In genomic region chrX:149573456-149573855, GRCh38 we compare ENCODE assay signal across 13 cellular contexts. TPM values are rescaled to one million over a fixed set of nuclear protein-coding genes. Genes with fewer than 3 reads are reported as not detected.
DNase-seq lines count a peak whose midpoint lies in the region; ATAC-seq, FAIRE-seq and TF ChIP-seq lines count a peak whose summit lies in the region.
"Not testable (repeated sequence)": the region's sequence is repeated elsewhere in the genome, so short reads cannot be mapped to it uniquely, and the experiment has no call there.
"Had no signal": no experiment of that assay in that cellular context is flagged by ENCODE, and none has a peak within 500 bp of the region (broad histone marks: within the 10 kb centered on the region; RNA-seq: fewer than 3 reads in every experiment).

No MANE protein-coding gene starts in this region.

- not testable (repeated sequence) for H3K14ac ChIP-seq in IMR-90 (replicated peaks; ENCODE audit: low read depth, low read length)

- dilution Hi-C loops in IMR-90 (cut with HindIII; ENCODE audit: low sequenced_read_pairs, unreplicated experiment) = not testable (repeated sequence)

- not testable (repeated sequence) for H3K4me3 ChIP-seq in IMR-90 (ENCODE audit: insufficient read depth, low read depth, low read length); bronchial epithelial cell (ENCODE audit: low read depth, low read length)

- not testable (repeated sequence) for H3K27ac ChIP-seq in IMR-90 (ENCODE audit: insufficient read depth, low read length)

- H2BK120ac ChIP-seq in IMR-90 (ENCODE audit: low read depth, low read length) = not testable (repeated sequence)

- not testable (repeated sequence) for BruUV-seq in IMR-90 (replicated peaks; lab: Mats Ljungman, UMichigan)

- not testable (repeated sequence) for H2BK15ac ChIP-seq in IMR-90 (ENCODE audit: low read depth, low read length)

- FAIRE-seq in bronchial epithelial cell (lab: Jason Lieb, UNC) = peak; percentile 93

- WGBS in IMR-90 (ENCODE audit: extremely low coverage in 2 of 2, insufficient read length in 1 of 2), 2 experiments = no CpG with 5 or more reads among the region's 1 CpG

- H2BK5ac ChIP-seq in IMR-90 (ENCODE audit: low read depth, low read length, poor library complexity, severe bottlenecking) = not testable (repeated sequence)

- not testable (repeated sequence) for H2AK5ac ChIP-seq in IMR-90 (ENCODE audit: low read depth, low read length)

- not testable (repeated sequence) for H4K20me1 ChIP-seq in IMR-90 (ENCODE audit: insufficient read depth, low read length)

- not testable (repeated sequence) for H3K18ac ChIP-seq in IMR-90 (ENCODE audit: low read depth, low read length)

- not testable (repeated sequence) for H4K5ac ChIP-seq in IMR-90 (ENCODE audit: low read depth, low read length)

- in situ Hi-C loops in IMR-90 (cut with MboI; ENCODE audit: low sequenced_read_pairs) = not testable (repeated sequence)

- H2AFZ ChIP-seq in IMR-90 (replicated peaks; ENCODE audit: low read length, poor library complexity) = not testable (repeated sequence)

- not testable (repeated sequence) for H3K56ac ChIP-seq in IMR-90 (ENCODE audit: extremely low read depth, insufficient read depth, low read length)

- CTCF ChIA-PET in IMR-90 (lab: Yijun Ruan, JAX) = not testable (repeated sequence)

- H4K8ac ChIP-seq in IMR-90 (ENCODE audit: low read depth in 2 of 2, low read length in 2 of 2) = not testable (repeated sequence)

- ATAC-seq in GM18861 (IDR thresholded peaks at IDR 0.05; ENCODE audit: unreplicated experiment) (peak; percentile 99), GM19452 (IDR thresholded peaks at IDR 0.05; ENCODE audit: unreplicated experiment) (peak; percentile 100), GM21723 (IDR thresholded peaks at IDR 0.05; ENCODE audit: unreplicated experiment) (peak; percentile 100), HG02938 (IDR thresholded peaks at IDR 0.05; ENCODE audit: unreplicated experiment) (peak; percentile 100), HG03175 (IDR thresholded peaks at IDR 0.05; ENCODE audit: unreplicated experiment) (peak; percentile 100), IMR-90 (ENCODE audit: low read depth) (peak; percentile 76)

- TF ChIP-seq POLR2A in IMR-90 (IDR thresholded peaks at IDR 0.05; ENCODE audit: low read depth, low read length) = not testable (repeated sequence)

- not testable (repeated sequence) for H3K9me1 ChIP-seq in IMR-90 (ENCODE audit: insufficient read depth, low read length)

- not testable (repeated sequence) for H3K4ac ChIP-seq in IMR-90 (ENCODE audit: low read depth, low read length)

- TF ChIP-seq RAD21 in IMR-90 (IDR thresholded peaks at IDR 0.05; ENCODE audit: low read length) = not testable (repeated sequence)

- not testable (repeated sequence) for H3K36me3 ChIP-seq in IMR-90 (ENCODE audit: control insufficient read depth, insufficient read depth, low read length); bronchial epithelial cell (ENCODE audit: control insufficient read depth, insufficient read depth, low read length)

- H3K9ac ChIP-seq in IMR-90 (ENCODE audit: low read depth, low read length) = not testable (repeated sequence)

- not testable (repeated sequence) for H3K9me3 ChIP-seq in IMR-90 (ENCODE audit: control insufficient read depth, insufficient read depth, low read length)

- not testable (repeated sequence) for H2AK9ac ChIP-seq in IMR-90 (replicated peaks; ENCODE audit: low read depth, low read length, poor library complexity)

- H3K79me1 ChIP-seq in IMR-90 (ENCODE audit: low read depth in 1 of 2, low read length in 2 of 2) = not testable (repeated sequence)

- H4K91ac ChIP-seq in IMR-90 (ENCODE audit: insufficient read depth, low read depth, low read length) = not testable (repeated sequence)

- not testable (repeated sequence) for H3K27me3 ChIP-seq in IMR-90 (ENCODE audit: control insufficient read depth, insufficient read depth, low read length); bronchial epithelial cell (ENCODE audit: control insufficient read depth, insufficient read depth, low read length)

- H2BK20ac ChIP-seq in IMR-90 (ENCODE audit: low read depth, low read length) = not testable (repeated sequence)

- not testable (repeated sequence) for H3K4me2 ChIP-seq in IMR-90 (ENCODE audit: low read depth, low read length)

- intact Hi-C loops in IMR-90 (cut with micrococcal nuclease) = not testable (repeated sequence)

- POLR2A ChIA-PET in IMR-90 (lab: Charles Lee; ENCODE audit: unreplicated experiment) = not testable (repeated sequence)

- TF ChIP-seq CTCF in IMR-90 (conservative IDR thresholded peaks at IDR 0.05; ENCODE audit: low read depth, low read length); bronchial epithelial cell (IDR thresholded peaks at IDR 0.05; ENCODE audit: insufficient read depth, low read length, severe bottlenecking): not testable (repeated sequence)

- not testable (repeated sequence) for H3K23ac ChIP-seq in IMR-90 (ENCODE audit: low read depth, low read length)

- not testable (repeated sequence) for DNase-seq in IMR-90; bronchial epithelial cell (ENCODE audit: low read depth)

- H3K4me1 ChIP-seq in IMR-90 (ENCODE audit: control insufficient read depth, insufficient read depth, low read length) = not testable (repeated sequence)

RNA-seq across cellular contexts. Expression of gene MAGEA9B, which starts 13.8 kb away (rescaled TPM):
- total RNA-seq in IMR-90 (2012; rRNA removed) = not detected in 2 replicates
- not detected in 2 replicates for polyA plus RNA-seq in IMR-90 (2012; rRNA removed)
- polyA plus RNA-seq in IMR-90 (2012; cell fraction: cytosol; rRNA removed) = not detected in 2 replicates
- polyA plus RNA-seq in IMR-90 (2012; cell fraction: nucleus; rRNA removed; ENCODE audit: low replicate concordance) = not detected in 2 replicates
- total RNA-seq in bronchial epithelial cell = not detected in 2 replicates
- total RNA-seq: activated naive CD8-positive, alpha-beta T cell treated with anti-CD3 and anti-CD28 coated beads for 36 hours; CD8-positive, alpha-beta memory T cell; progenitor cell of endocrine pancreas; T-helper 1 cell treated with Interleukin-12 subunit alpha and Interleukin-12 subunit beta and Interleukin-4 antibody, amounts not matched to agents 30 ng/mL and 1 ng/mL, for 36 hours had no signal
- polyA plus RNA-seq: CD8-positive, alpha-beta memory T cell; neural cell had no signal

RNA-seq across cellular contexts. Expression of gene HSFX2, which starts 21.7 kb away (rescaled TPM):
- total RNA-seq in IMR-90 (2012; rRNA removed) (not detected in 2 replicates), bronchial epithelial cell (not detected in 2 replicates)
- 0.34 and 0.36 TPM in 2 replicates for polyA plus RNA-seq in IMR-90 (2012; rRNA removed)
- 0.25 and 0.49 TPM in 2 replicates for polyA plus RNA-seq in IMR-90 (2012; cell fraction: cytosol; rRNA removed)
- 0.26 and 2.2 TPM in 2 replicates for polyA plus RNA-seq in IMR-90 (2012; cell fraction: nucleus; rRNA removed; ENCODE audit: low replicate concordance)
- total RNA-seq: activated naive CD8-positive, alpha-beta T cell treated with anti-CD3 and anti-CD28 coated beads for 36 hours; temporal lobe had no signal
- polyA plus RNA-seq: CD8-positive, alpha-beta memory T cell had no signal

RNA-seq across cellular contexts. Expression of gene HSFX3, which starts 23.7 kb away (rescaled TPM):
- total RNA-seq in IMR-90 (2012; rRNA removed) (not detected in 2 replicates), bronchial epithelial cell (not detected in 2 replicates)
- polyA plus RNA-seq in IMR-90 (2012; rRNA removed) = not detected in 2 replicates
- not detected in 2 replicates for polyA plus RNA-seq in IMR-90 (2012; cell fraction: cytosol; rRNA removed)
- not detected in 2 replicates for polyA plus RNA-seq in IMR-90 (2012; cell fraction: nucleus; rRNA removed; ENCODE audit: low replicate concordance)
- total RNA-seq: activated naive CD8-positive, alpha-beta T cell treated with anti-CD3 and anti-CD28 coated beads for 36 hours; CD8-positive, alpha-beta memory T cell; progenitor cell of endocrine pancreas; T-helper 1 cell treated with Interleukin-12 subunit alpha and Interleukin-12 subunit beta and Interleukin-4 antibody, amounts not matched to agents 30 ng/mL and 1 ng/mL, for 36 hours; temporal lobe had no signal
- polyA plus RNA-seq: CD8-positive, alpha-beta memory T cell; neural cell had no signal

RNA-seq across cellular contexts. Expression of gene EOLA1, which starts 32.6 kb away (rescaled TPM):
- total RNA-seq in IMR-90 (2012; rRNA removed) (15.3 and 16.8 TPM in 2 replicates), bronchial epithelial cell (19.5 and 20.1 TPM in 2 replicates)
- 15.2 and 15.5 TPM in 2 replicates for polyA plus RNA-seq in IMR-90 (2012; rRNA removed)
- polyA plus RNA-seq in IMR-90 (2012; cell fraction: cytosol; rRNA removed) = 11.2 and 13.9 TPM in 2 replicates
- 22.0 and 84.5 TPM in 2 replicates for polyA plus RNA-seq in IMR-90 (2012; cell fraction: nucleus; rRNA removed; ENCODE audit: low replicate concordance)

RNA-seq across cellular contexts. Expression of gene TMEM185A, which starts 58.1 kb away (rescaled TPM):
- total RNA-seq in IMR-90 (2012; rRNA removed) = 9.7 and 10.3 TPM in 2 replicates
- 10.6 and 12.2 TPM in 2 replicates for polyA plus RNA-seq in IMR-90 (2012; rRNA removed)
- polyA plus RNA-seq in IMR-90 (2012; cell fraction: cytosol; rRNA removed) = 8.2 and 11.2 TPM in 2 replicates
- 10.6 and 15.3 TPM in 2 replicates for polyA plus RNA-seq in IMR-90 (2012; cell fraction: nucleus; rRNA removed; ENCODE audit: low replicate concordance)
- total RNA-seq in bronchial epithelial cell = 20.3 and 27.0 TPM in 2 replicates
